12 cellular contexts compared by ENCODE assay signal in genomic region chr3:30597131-30597768, GRCh38. TPM values are rescaled to one million over a fixed set of nuclear protein-coding genes. Genes with fewer than 3 reads are reported as not detected.
DNase-seq lines count a peak whose midpoint lies in the region; ATAC-seq and TF ChIP-seq lines count a peak whose summit lies in the region.
"Had no signal": no experiment of that assay in that cellular context is flagged by ENCODE, and none has a peak within 500 bp of the region (broad histone marks: within the 10 kb centered on the region; RNA-seq: fewer than 3 reads in every experiment).

No MANE protein-coding gene starts in this region.

- no peak overlapping the region for H3K4me3 Mint-ChIP-seq in T-helper 1 cell treated with Interleukin-12 subunit alpha and Interleukin-12 subunit beta and Interleukin-4 antibody, amounts not matched to agents 30 μg/mL and 1 μg/mL, for 36 hours
- H3K4me3 Mint-ChIP-seq in T-cell: no peak overlapping the region

- peak overlapping the region; percentile 20 for H3K27ac Mint-ChIP-seq in T-helper 1 cell treated with Interleukin-12 subunit alpha and Interleukin-12 subunit beta and Interleukin-4 antibody, amounts not matched to agents 30 μg/mL and 1 μg/mL, for 36 hours
- H3K27ac Mint-ChIP-seq in T-cell: no peak overlapping the region

- POLR2A ChIA-PET in T-cell (lab: Charles Lee): no interaction called here

- CTCF ChIA-PET in T-cell (lab: Charles Lee): no interaction called here

- no peak overlapping the region for H3K4me3 ChIP-seq in breast epithelium
- no peak overlapping the region for H3K4me3 ChIP-seq in aorta (ENCODE audit: low read length in 2 of 2)
- H3K4me3 ChIP-seq: K562, skin epidermis had no signal

- H3K9me3 ChIP-seq in breast epithelium (no peaks in the 10 kb centered on the region), aorta (ENCODE audit: control insufficient read depth, low read length) (no peaks in the 10 kb centered on the region)

- intact Hi-C loops in breast epithelium (cut with DNase I; ENCODE audit: low total_unique reads): no loop called here
- intact Hi-C loops in aorta (cut with DNase I): no loop called here

- peaks cover 29% of the 10 kb centered on the region for H3K4me1 Mint-ChIP-seq in T-helper 1 cell treated with Interleukin-12 subunit alpha and Interleukin-12 subunit beta and Interleukin-4 antibody, amounts not matched to agents 30 μg/mL and 1 μg/mL, for 36 hours (ENCODE audit: low read depth)
- H3K4me1 Mint-ChIP-seq in T-cell: peaks cover 29 to 37% (median 36%) of the 10 kb centered on the region in 3 donors

- H3K27me3 ChIP-seq in breast epithelium: no peaks in the 10 kb centered on the region
- H3K27me3 ChIP-seq in aorta (ENCODE audit: control insufficient read depth in 1 of 2, insufficient read depth in 2 of 2, low read length in 1 of 2): no peaks in the 10 kb centered on the region

- H3K27ac ChIP-seq in breast epithelium (peak overlapping the region; percentile 77 to 91), aorta (ENCODE audit: low read depth in 1 of 2, low read length in 2 of 2) (no peak overlapping the region)
- H3K27ac ChIP-seq: WERI-Rb-1 had no signal

- H3K36me3 ChIP-seq in breast epithelium: no peaks in the 10 kb centered on the region
- no peaks in the 10 kb centered on the region for H3K36me3 ChIP-seq in aorta (ENCODE audit: control insufficient read depth in 1 of 2, insufficient read depth in 2 of 2, low read length in 1 of 2)
- H3K36me3 ChIP-seq: WERI-Rb-1 had no signal

- DNase-seq in T-helper 1 cell (no peak), breast epithelium (ENCODE audit: low spot score in 2 of 2) (peak in 1 of 2 donors; percentile 39), left lobe of liver (ENCODE audit: low spot score) (no peak), aorta (no peak), NK-92 (lab: John Stamatoyannopoulos, UW; ENCODE audit: unreplicated experiment) (no peak), T-cell (no peak)
- DNase-seq: C1 segment of cervical spinal cord, WERI-Rb-1 had no signal

- H3K27me3 Mint-ChIP-seq in T-helper 1 cell treated with Interleukin-12 subunit alpha and Interleukin-12 subunit beta and Interleukin-4 antibody, amounts not matched to agents 30 μg/mL and 1 μg/mL, for 36 hours (ENCODE audit: low read depth): no peaks in the 10 kb centered on the region
- H3K27me3 Mint-ChIP-seq in T-cell: no peaks in the 10 kb centered on the region

- H3K4me1 ChIP-seq in breast epithelium: peaks cover 0 to 21% of the 10 kb centered on the region in 2 donors
- H3K4me1 ChIP-seq in aorta (ENCODE audit: control insufficient read depth in 1 of 2, insufficient read depth in 2 of 2, low read length in 2 of 2): peaks cover 0 to 3% of the 10 kb centered on the region in 2 donors

- ATAC-seq in left lobe of liver (peak; percentile 93), aorta (ENCODE audit: low FRiP score) (peak; percentile 44), GM18520 (IDR thresholded peaks at IDR 0.05; ENCODE audit: unreplicated experiment) (no peak), T-cell (replicated peaks in 1 of 4) (no peak)
- ATAC-seq: K562 had no signal

- peaks cover 9% of the 10 kb centered on the region for H3K36me3 Mint-ChIP-seq in T-helper 1 cell treated with Interleukin-12 subunit alpha and Interleukin-12 subunit beta and Interleukin-4 antibody, amounts not matched to agents 30 μg/mL and 1 μg/mL, for 36 hours (ENCODE audit: low read depth)
- H3K36me3 Mint-ChIP-seq in T-cell: no peaks in the 10 kb centered on the region

- peaks cover 11% of the 10 kb centered on the region for H3K9me3 Mint-ChIP-seq in T-helper 1 cell treated with Interleukin-12 subunit alpha and Interleukin-12 subunit beta and Interleukin-4 antibody, amounts not matched to agents 30 μg/mL and 1 μg/mL, for 36 hours
- H3K9me3 Mint-ChIP-seq in T-cell: peaks cover 0 to 20% (median 6%) of the 10 kb centered on the region in 3 donors

- no peak for TF ChIP-seq POLR2A in breast epithelium (IDR thresholded peaks at IDR 0.05)

- TF ChIP-seq CTCF in breast epithelium (IDR thresholded peaks at IDR 0.05): no peak

- 55 to 61% methylated on average over 1 of the region's 1 CpG for WGBS in aorta, 2 donors

RNA-seq across cellular contexts. Expression of gene TGFBR2, which starts 9.2 kb away (rescaled TPM):
- total RNA-seq in breast epithelium (100 to 1,000 TPM; 205 to 281 (median 243) TPM), left lobe of liver (26.9 TPM), aorta (100 to 1,000 TPM; 279 to 303 TPM), T-cell (100 to 1,000 TPM; 114 to 145 (median 127) TPM)
- 100 to 1,000 TPM in 1 of 2 donors, 10 to 100 TPM in 1; 57.3 to 153 TPM for polyA plus RNA-seq in aorta

Comparison
In these comparisons a context has a peak if more than half of its experiments do, and no peak if none do; other contexts are left out.
1. H3K27ac ChIP-seq: peak in breast epithelium (2 of 2); none in aorta (0 of 2).
2. ATAC-seq: peak in left lobe of liver (single experiment) and aorta (single experiment); none in GM18520 (single experiment) and T-cell (0 of 4).